8 cellular contexts compared by ENCODE assay signal in the genomic region with DNA sequence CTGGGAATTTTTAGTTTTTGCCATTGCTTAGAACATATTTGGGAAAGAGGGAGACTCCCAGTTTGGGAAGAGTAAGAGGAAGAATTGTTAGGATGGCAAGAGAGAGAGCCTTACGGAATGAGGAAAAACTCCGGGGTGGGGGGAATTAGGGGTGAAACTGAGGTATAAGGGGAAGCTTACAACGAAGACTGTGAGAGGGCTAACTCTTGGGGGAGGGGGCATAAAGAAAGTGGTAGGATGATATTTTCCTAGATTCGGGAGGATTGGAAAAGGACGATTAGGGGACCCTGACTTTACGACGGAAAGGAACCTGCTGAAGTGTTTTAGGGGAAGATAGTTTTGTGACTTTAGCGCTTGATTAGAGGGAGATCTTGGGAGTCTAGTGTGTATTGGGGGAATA. TPM values are rescaled to one million over a fixed set of nuclear protein-coding genes. Genes with fewer than 3 reads are reported as not detected.
DNase-seq lines count a peak whose midpoint lies in the region; ATAC-seq and TF ChIP-seq lines count a peak whose summit lies in the region.

No MANE protein-coding gene starts in this region.

- no peak for TF ChIP-seq POLR2A in heart left ventricle (IDR thresholded peaks at IDR 0.05)

- DNase-seq in heart left ventricle (no peak), cardiac septum (ENCODE audit: low spot score) (no peak), astrocyte of the hippocampus (ENCODE audit: low read depth, low spot score) (peak; percentile 4), lower lobe of right lung (no peak), upper lobe of right lung (no peak), NCI-H2081 (lab: John Stamatoyannopoulos, UW) (no peak), germinal center (ENCODE audit: low spot score) (no peak)
- DNase-seq in effector CD8-positive, alpha-beta T cell (lab: John Stamatoyannopoulos, UW), result no peak

- H3K4me3 ChIP-seq in heart left ventricle (peak overlapping the region; percentile 35 to 98 (median 80)), lower lobe of right lung (peak overlapping the region; percentile 69), upper lobe of right lung (peak overlapping the region; percentile 70)

- H3K9me3 ChIP-seq in heart left ventricle (no peaks in the 10 kb centered on the region), lower lobe of right lung (no peaks in the 10 kb centered on the region), upper lobe of right lung (no peaks in the 10 kb centered on the region)

- TF ChIP-seq CTCF in heart left ventricle (IDR thresholded peaks at IDR 0.05) (no peak), lower lobe of right lung (IDR thresholded peaks at IDR 0.05) (no peak), upper lobe of right lung (IDR thresholded peaks at IDR 0.05) (no peak)

- 0 to 32% (median 16%) methylated on average over 8 of the region's 8 CpGs for WGBS in heart left ventricle, 4 donors

- H3K27me3 ChIP-seq in heart left ventricle, result no peaks in the 10 kb centered on the region
- no peaks in the 10 kb centered on the region for H3K27me3 ChIP-seq in lower lobe of right lung (ENCODE audit: low read depth)
- no peaks in the 10 kb centered on the region for H3K27me3 ChIP-seq in upper lobe of right lung

- ATAC-seq in heart left ventricle, result no peak
- ATAC-seq in lower lobe of right lung, result no peak
- no peak for ATAC-seq in upper lobe of right lung

- H3K36me3 ChIP-seq in heart left ventricle, result peaks cover 0 to 7% (median 0%) of the 10 kb centered on the region in 9 donors
- no peaks in the 10 kb centered on the region for H3K36me3 ChIP-seq in lower lobe of right lung
- no peaks in the 10 kb centered on the region for H3K36me3 ChIP-seq in upper lobe of right lung

- H3K4me1 ChIP-seq in heart left ventricle (peaks cover 0 to 13% (median 3%) of the 10 kb centered on the region in 12 donors), lower lobe of right lung (no peaks in the 10 kb centered on the region), upper lobe of right lung (peaks cover 7% of the 10 kb centered on the region)

- intact Hi-C loops in heart left ventricle (cut with DNase I) (no loop called here), cardiac septum (cut with DNase I) (no loop called here), lower lobe of right lung (cut with DNase I) (no loop called here), upper lobe of right lung (cut with DNase I) (no loop called here)

- H3K27ac ChIP-seq in heart left ventricle, result peak overlapping the region; percentile 68 to 92 (median 86)
- peak overlapping the region; percentile 86 for H3K27ac ChIP-seq in lower lobe of right lung
- H3K27ac ChIP-seq in upper lobe of right lung, result peak overlapping the region; percentile 87

RNA-seq across cellular contexts. Expression of gene PHF6, which starts 0.6 kb away (rescaled TPM):
- total RNA-seq in heart left ventricle (10 to 100 TPM in 4 of 9 donors, 1 to 10 TPM in 5; 6.8 to 13.3 (median 10.0) TPM), cardiac septum (10.8 TPM), lower lobe of right lung (15.9 TPM), upper lobe of right lung (16.2 TPM)
- 1 to 10 TPM; 3.5 to 6.8 TPM for polyA plus RNA-seq in heart left ventricle
